18 cellular contexts compared by ENCODE assay signal in the genomic region with DNA sequence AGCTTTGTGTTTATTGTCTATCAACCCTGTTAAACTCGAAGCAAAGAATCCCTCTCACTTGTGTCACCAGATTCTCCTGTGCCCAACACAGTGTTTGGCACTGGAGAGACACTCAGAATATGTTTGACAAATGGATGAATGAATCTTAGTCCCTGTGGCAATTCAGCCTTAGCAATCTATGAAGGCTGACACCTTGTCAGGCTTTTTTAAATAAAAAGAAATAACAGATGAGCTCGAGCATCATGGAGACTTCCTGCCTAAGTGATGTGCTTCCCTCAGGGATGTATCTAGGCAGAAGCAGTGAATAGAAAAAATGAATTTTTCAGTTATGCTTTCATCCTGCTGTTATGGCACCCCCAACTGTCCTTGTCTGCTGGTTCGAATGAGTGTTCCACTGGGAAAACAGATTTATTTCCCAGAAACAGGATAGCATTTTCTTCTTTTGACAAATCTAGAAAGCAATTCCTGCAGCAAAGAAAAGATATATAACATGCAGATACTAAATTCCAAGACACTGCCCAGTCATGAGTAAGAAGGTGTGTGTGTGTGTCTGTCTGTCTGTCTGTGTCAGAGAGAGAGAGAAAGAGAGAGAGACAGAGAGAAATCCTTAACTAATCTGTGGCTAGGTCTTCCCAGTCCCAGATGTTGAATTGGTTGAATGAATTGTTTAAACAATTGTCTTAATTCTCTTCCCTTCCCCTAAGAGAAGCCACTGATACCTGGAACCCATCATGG. TPM values are rescaled to one million over a fixed set of nuclear protein-coding genes. Genes with fewer than 3 reads are reported as not detected.
A peak's percentile ranks its signal among the peaks of the same experiment; 100 is the strongest.
DNase-seq lines count a peak whose midpoint lies in the region; ATAC-seq and TF ChIP-seq lines count a peak whose summit lies in the region.
"Had no signal": no experiment of that assay in that cellular context is flagged by ENCODE, and none has a peak within 500 bp of the region (broad histone marks: within the 10 kb centered on the region; RNA-seq: fewer than 3 reads in every experiment).

No MANE protein-coding gene starts in this region.

- TF ChIP-seq CTCF in H9 (conservative IDR thresholded peaks at IDR 0.05) = no peak
- TF ChIP-seq CTCF in sigmoid colon (IDR thresholded peaks at IDR 0.05) = no peak

- no peak overlapping the region for H3K9ac ChIP-seq in H9 (ENCODE audit: extremely low read depth, insufficient read length, low read length)

- H2BK120ac ChIP-seq in H9 (ENCODE audit: low read depth, low read length, poor library complexity, severe bottlenecking) = no peak overlapping the region

- H2BK15ac ChIP-seq in H9 (ENCODE audit: low read depth, low read length) = no peak overlapping the region

- no CpG with 5 or more reads among the region's 3 CpGs for WGBS in H9 (ENCODE audit: extremely low coverage, insufficient read length, low lambda C conversion rate)
- WGBS in sigmoid colon, 2 donors = 66 to 81% methylated on average over 3 of the region's 3 CpGs

- peak overlapping the region in 2 of 3 experiments; percentile 4 to 74; a peak in 3 of 7 replicates for H3K27ac Mint-ChIP-seq in H9
- no peak overlapping the region for H3K27ac Mint-ChIP-seq in activated naive CD4-positive, alpha-beta T cell treated with anti-CD3 and anti-CD28 coated beads, Interleukin-2, amount 10 ng/mL, durations not matched to agents 7 days and 5 days

- no peak overlapping the region for H2AFZ ChIP-seq in H9 (ENCODE audit: low read length)

- ATAC-seq in GM18517 (IDR thresholded peaks at IDR 0.05; ENCODE audit: unreplicated experiment) = no peak
- no peak for ATAC-seq in GM18907 (IDR thresholded peaks at IDR 0.05; ENCODE audit: unreplicated experiment)
- ATAC-seq: Right ventricle myocardium inferior had no signal

- no peak overlapping the region for H3K4me2 ChIP-seq in H9 (ENCODE audit: insufficient read depth, insufficient read length, low read length)

- DNase-seq in H9 = no peak
- DNase-seq in epithelial cell of prostate (ENCODE audit: low read depth, low spot score) = no peak
- peak; percentile 6 for DNase-seq in kidney glomerular epithelial cell (lab: John Stamatoyannopoulos, UW)
- DNase-seq in sigmoid colon = no peak
- no peak for DNase-seq in activated naive CD4-positive, alpha-beta T cell treated with anti-CD3 and anti-CD28 coated beads, Interleukin-2, amount 10 ng/mL, durations not matched to agents 7 days and 5 days
- DNase-seq in NCI-H187 treated with DMSO at 0.1 percent for 48 hours (lab: John Stamatoyannopoulos, UW) = no peak
- DNase-seq: Calu3; CD8-positive, alpha-beta memory T cell; GOT3; NCI-H1105 treated with DMSO at 0.1 percent for 48 hours; NCI-H2107; NCI-H446 treated with DMSO at 0.1 percent for 48 hours; NCI-H526 treated with DMSO at 0.1 percent for 48 hours; OCI-M1 had no signal

- H3K27me3 ChIP-seq in H9 (ENCODE audit: insufficient read depth, low read length) (no peaks in the 10 kb centered on the region), sigmoid colon (no peaks in the 10 kb centered on the region)

- no peak overlapping the region for H2BK12ac ChIP-seq in H9 (ENCODE audit: insufficient read length, low read depth, low read length)

- peaks cover 2 to 9% (median 3%) of the 10 kb centered on the region in 3 experiments; a peak in 5 of 7 replicates for H3K36me3 Mint-ChIP-seq in H9 (ENCODE audit: insufficient read depth in 1 of 3, low read depth in 3 of 3)
- no peaks in the 10 kb centered on the region for H3K36me3 Mint-ChIP-seq in activated naive CD4-positive, alpha-beta T cell treated with anti-CD3 and anti-CD28 coated beads, Interleukin-2, amount 10 ng/mL, durations not matched to agents 7 days and 5 days
- H3K36me3 Mint-ChIP-seq: CD8-positive, alpha-beta memory T cell had no signal

- H3K4ac ChIP-seq in H9 (ENCODE audit: low read depth, low read length) = no peak overlapping the region

- no peak for TF ChIP-seq EP300 in sigmoid colon (IDR thresholded peaks at IDR 0.05)

- H3T11ph ChIP-seq in H9 (ENCODE audit: low read length) = no peak overlapping the region

- H3K4me1 ChIP-seq in H9 (ENCODE audit: insufficient read depth, low read length) (peaks cover 6% of the 10 kb centered on the region), sigmoid colon (peaks cover 0 to 99% (median 81%) of the 10 kb centered on the region in 4 donors)

- H3K9me3 Mint-ChIP-seq in H9 = peaks cover 5 to 6% of the 10 kb centered on the region in 2 experiments; a peak in 3 of 5 replicates
- H3K9me3 Mint-ChIP-seq in activated naive CD4-positive, alpha-beta T cell treated with anti-CD3 and anti-CD28 coated beads, Interleukin-2, amount 10 ng/mL, durations not matched to agents 7 days and 5 days = no peaks in the 10 kb centered on the region
- H3K9me3 Mint-ChIP-seq: CD8-positive, alpha-beta memory T cell had no signal

- no peak overlapping the region for H3K4me3 Mint-ChIP-seq in H9
- H3K4me3 Mint-ChIP-seq in activated naive CD4-positive, alpha-beta T cell treated with anti-CD3 and anti-CD28 coated beads, Interleukin-2, amount 10 ng/mL, durations not matched to agents 7 days and 5 days = no peak overlapping the region
- H3K4me3 Mint-ChIP-seq: CD8-positive, alpha-beta memory T cell had no signal

- no peak overlapping the region for H3K14ac ChIP-seq in H9 (ENCODE audit: insufficient read depth, low read length)

- H3K79me1 ChIP-seq in H9 (ENCODE audit: insufficient read depth, low read depth, low read length, poor library complexity, severe bottlenecking) = no peaks in the 10 kb centered on the region

- intact Hi-C loops in sigmoid colon (cut with DNase I) = loop anchor here (5.0 kb wide), 1 partner anchor 352 kb away; a partner anchor contains a TSS

- no peak overlapping the region for H2BK5ac ChIP-seq in H9 (ENCODE audit: insufficient read length, low read length)

- peaks cover 0 to 16% (median 6%) of the 10 kb centered on the region in 4 donors for H3K36me3 ChIP-seq in sigmoid colon

- no peaks in the 10 kb centered on the region for H3K79me2 ChIP-seq in H9 (ENCODE audit: insufficient read depth, low read length)

- TF ChIP-seq POLR2A in sigmoid colon (IDR thresholded peaks at IDR 0.05) = no peak

- no peak overlapping the region for H3K18ac ChIP-seq in H9 (ENCODE audit: insufficient read length, low read depth, low read length)

- no peaks in the 10 kb centered on the region for H4K20me1 ChIP-seq in H9 (ENCODE audit: control insufficient read depth, insufficient read depth, insufficient read length)

- peaks cover 16 to 19% of the 10 kb centered on the region in 2 experiments for H3K4me1 Mint-ChIP-seq in H9
- no peaks in the 10 kb centered on the region for H3K4me1 Mint-ChIP-seq in activated naive CD4-positive, alpha-beta T cell treated with anti-CD3 and anti-CD28 coated beads, Interleukin-2, amount 10 ng/mL, durations not matched to agents 7 days and 5 days
- H3K4me1 Mint-ChIP-seq: CD8-positive, alpha-beta memory T cell had no signal

- no peak overlapping the region for H4K91ac ChIP-seq in H9 (ENCODE audit: insufficient read length, low read depth, low read length)

- no peak overlapping the region for H3K56ac ChIP-seq in H9 (ENCODE audit: insufficient read length, low read depth, low read length)

- H4K5ac ChIP-seq in H9 (ENCODE audit: insufficient read length, low read depth, low read length) = no peak overlapping the region

- no peaks in the 10 kb centered on the region for H3K23me2 ChIP-seq in H9 (ENCODE audit: insufficient read length, low read depth, low read length, poor library complexity, severe bottlenecking)

- no peaks in the 10 kb centered on the region for H3K27me3 Mint-ChIP-seq in H9 (ENCODE audit: low read depth)
- peaks cover 5% of the 10 kb centered on the region for H3K27me3 Mint-ChIP-seq in activated naive CD4-positive, alpha-beta T cell treated with anti-CD3 and anti-CD28 coated beads, Interleukin-2, amount 10 ng/mL, durations not matched to agents 7 days and 5 days

- no peak overlapping the region for H4K8ac ChIP-seq in H9 (replicated peaks; ENCODE audit: insufficient read length, low read depth, low read length)

- H3K4me3 ChIP-seq in sigmoid colon = no peak overlapping the region

- CTCF ChIA-PET in activated naive CD4-positive, alpha-beta T cell treated with anti-CD3 and anti-CD28 coated beads, Interleukin-2, amount 10 ng/mL, durations not matched to agents 7 days and 5 days (lab: Charles Lee) = interaction anchor here (0.6 kb wide), 1 partner anchor 799 kb away, joined by 3 read pairs; no protein-coding TSS in a partner anchor

- H2BK20ac ChIP-seq in H9 (ENCODE audit: low read depth, low read length, poor library complexity, severe bottlenecking) = no peak overlapping the region

- no peak overlapping the region for H3K23ac ChIP-seq in H9 (ENCODE audit: insufficient read length, low read depth, low read length)

- H3K9me3 ChIP-seq in H9 (ENCODE audit: control insufficient read depth, low read depth, low read length) = no peaks in the 10 kb centered on the region
- H3K9me3 ChIP-seq in sigmoid colon = no peaks in the 10 kb centered on the region

- H2AK5ac ChIP-seq in H9 (ENCODE audit: insufficient read length, low read length) = no peak overlapping the region

- H3K27ac ChIP-seq in H9 (ENCODE audit: insufficient read length, low read depth, low read length) (peak overlapping the region; percentile 31), epithelial cell of prostate (peak overlapping the region; percentile 14), sigmoid colon (peak overlapping the region; percentile 87 to 98 (median 89))
- H3K27ac ChIP-seq: C4-2B had no signal

RNA-seq across cellular contexts. Expression of a gene that starts 16.7 kb away (rescaled TPM):
- total RNA-seq in H9 (2021) (4.6 TPM in 2 replicates), sigmoid colon (100 to 1,000 TPM in 3 of 4 donors, 10 to 100 TPM in 1; 89.9 to 167 (median 137) TPM)
- 1 to 10 TPM; 2.5 to 5.3 (median 4.2) TPM for polyA plus RNA-seq in sigmoid colon
- total RNA-seq: CD8-positive, alpha-beta memory T cell had no signal

Comparison
In these comparisons a context has a peak if more than half of its experiments do, and no peak if none do; other contexts are left out.
1. H3K27ac ChIP-seq: peak in every context shown above with its lines; median percentile 89 in sigmoid colon; 31 in H9; 14 in epithelial cell of prostate.
2. RNA of a gene that starts 16.7 kb away (total RNA-seq): 89.9 to 167 TPM in sigmoid colon; 4.6 TPM in H9; every median in the first group is over 10 times any median in the second.